In genomic region chr5:133469252-133469651, GRCh38 we compare ENCODE assay signal across 28 cellular contexts.
"Had no signal": no experiment of that assay in that cellular context is flagged by ENCODE, and none has a peak within 500 bp of the region (broad histone marks: within the 10 kb centered on the region; RNA-seq: fewer than 3 reads in every experiment).

No MANE protein-coding gene starts in this region.

- H3K27me3 ChIP-seq: gastrocnemius medialis, pancreas, sigmoid colon, transverse colon, upper lobe of right lung, uterus had no signal

- DNase-seq: effector CD8-positive, alpha-beta T cell; foreskin fibroblast; gastrocnemius medialis; hippocampal formation; kidney glomerular epithelial cell; left colon; mucosa of descending colon; naive B cell; pancreas; sigmoid colon; stimulated activated CD4-positive, alpha-beta T cell treated with anti-CD3 and anti-CD28 coated beads, Interleukin-2, amount 100 ng/mL, for 24 hours; stimulated activated CD4-positive, alpha-beta T cell treated with anti-CD3 and anti-CD28 coated beads, Interleukin-4, amount 100 ng/mL, for 24 hours; stimulated activated naive CD8-positive, alpha-beta T cell treated with anti-CD3 and anti-CD28 coated beads, Interleukin-15, Interleukin-2, amounts not matched to agents 100 U/mL and 50 U/mL, for 24 hours; substantia nigra; transverse colon; upper lobe of right lung; uterus had no signal

- H3K9me3 ChIP-seq: gastrocnemius medialis, mucosa of descending colon, neutrophil, pancreas, sigmoid colon, thoracic aorta, transverse colon, upper lobe of right lung, uterus had no signal

- H3K27ac ChIP-seq: epithelial cell of prostate, gastrocnemius medialis, neutrophil, pancreas, sigmoid colon, thoracic aorta, transverse colon, upper lobe of right lung, uterus had no signal

- H3K9me3 Mint-ChIP-seq: dendritic cell treated with granulocyte-macrophage colony-stimulating factor and Interleukin-4, amounts not matched to agents 40 ng/mL and 50 ng/mL, for 4 days; endodermal cell; memory B cell; naive B cell; natural killer cell treated with Interleukin-12 subunit alpha and Interleukin-12 subunit beta and Interleukin-15 and Interleukin-18, amount 100 ng/mL, for 72 hours; neural crest cell; stimulated activated effector memory CD8-positive, alpha-beta T cell treated with anti-CD3 and anti-CD28 coated beads, Interleukin-12 subunit alpha, Interleukin-12 subunit beta, amount 100 ng/mL, for 72 hours had no signal

- ATAC-seq: esophagus mucosa; gastrocnemius medialis; left colon; mucosa of descending colon; natural killer cell treated with Interleukin-12 subunit alpha and Interleukin-12 subunit beta and Interleukin-15 and Interleukin-18, amount 100 ng/mL, for 72 hours; pancreas; stimulated activated effector memory CD8-positive, alpha-beta T cell treated with anti-CD3 and anti-CD28 coated beads, Interleukin-12 subunit alpha, Interleukin-12 subunit beta, amount 100 ng/mL, for 72 hours; stimulated activated naive CD8-positive, alpha-beta T cell treated with anti-CD3 and anti-CD28 coated beads, Interleukin-15, Interleukin-2, amounts not matched to agents 100 U/mL and 50 U/mL, for 24 hours; upper lobe of right lung had no signal

- H3K4me1 Mint-ChIP-seq: memory B cell, neural crest cell had no signal

- H3K4me1 ChIP-seq: gastrocnemius medialis, pancreas, sigmoid colon, transverse colon, upper lobe of right lung, uterus had no signal

- H3K36me3 ChIP-seq: gastrocnemius medialis, neutrophil, pancreas, sigmoid colon, thoracic aorta, transverse colon, upper lobe of right lung, uterus had no signal

- H3K4me3 Mint-ChIP-seq: dendritic cell treated with granulocyte-macrophage colony-stimulating factor and Interleukin-4, amounts not matched to agents 40 ng/mL and 50 ng/mL, for 4 days; endodermal cell; memory B cell; naive B cell; natural killer cell treated with Interleukin-12 subunit alpha and Interleukin-12 subunit beta and Interleukin-15 and Interleukin-18, amount 100 ng/mL, for 72 hours; neural crest cell; stimulated activated effector memory CD8-positive, alpha-beta T cell treated with anti-CD3 and anti-CD28 coated beads, Interleukin-12 subunit alpha, Interleukin-12 subunit beta, amount 100 ng/mL, for 72 hours had no signal

- H3K36me3 Mint-ChIP-seq: memory B cell; naive B cell; natural killer cell treated with Interleukin-12 subunit alpha and Interleukin-12 subunit beta and Interleukin-15 and Interleukin-18, amount 100 ng/mL, for 72 hours; stimulated activated effector memory CD8-positive, alpha-beta T cell treated with anti-CD3 and anti-CD28 coated beads, Interleukin-12 subunit alpha, Interleukin-12 subunit beta, amount 100 ng/mL, for 72 hours had no signal

- H3K4me3 ChIP-seq: gastrocnemius medialis, lung, mucosa of descending colon, pancreas, sigmoid colon, thoracic aorta, transverse colon, upper lobe of right lung, uterus had no signal

- H3K27ac Mint-ChIP-seq: dendritic cell treated with granulocyte-macrophage colony-stimulating factor and Interleukin-4, amounts not matched to agents 40 ng/mL and 50 ng/mL, for 4 days; endodermal cell; memory B cell; natural killer cell treated with Interleukin-12 subunit alpha and Interleukin-12 subunit beta and Interleukin-15 and Interleukin-18, amount 100 ng/mL, for 72 hours; stimulated activated effector memory CD8-positive, alpha-beta T cell treated with anti-CD3 and anti-CD28 coated beads, Interleukin-12 subunit alpha, Interleukin-12 subunit beta, amount 100 ng/mL, for 72 hours had no signal
